ENCODE assay signal across 1 cellular context in genomic region chr2:216156822-216157221, GRCh38.
TF ChIP-seq lines count a peak whose summit lies in the region.

No MANE protein-coding gene starts in this region.

TF ChIP-seq in GM23338, 12 proteins besides CTCF, POLR2A, EP300 and RAD21:
- TF ChIP-seq JUNB (IDR thresholded peaks at IDR 0.05; ENCODE audit: unreplicated experiment) (no peak), NANOG (IDR thresholded peaks at IDR 0.05; ENCODE audit: borderline replicate concordance) (no peak), CREB1 (CRISPR knock-in tag; IDR thresholded peaks at IDR 0.05; ENCODE audit: low read depth) (no peak), ZNF114 (CRISPR knock-in tag; IDR thresholded peaks at IDR 0.05) (no peak), STAT1 (IDR thresholded peaks at IDR 0.05; ENCODE audit: unreplicated experiment) (no peak), EZH2 (IDR thresholded peaks at IDR 0.05; ENCODE audit: low read depth, unreplicated experiment) (no peak), ETS1 (IDR thresholded peaks at IDR 0.05) (no peak), POLR2AphosphoS5 (IDR thresholded peaks at IDR 0.05; ENCODE audit: low read depth) (no peak), EZH2phosphoT487 (IDR thresholded peaks at IDR 0.05; ENCODE audit: unreplicated experiment) (no peak), ZNF331 (CRISPR knock-in tag; IDR thresholded peaks at IDR 0.05; ENCODE audit: low read depth) (no peak), REST (IDR thresholded peaks at IDR 0.05; ENCODE audit: unreplicated experiment) (no peak), ZNF462 (CRISPR knock-in tag; IDR thresholded peaks at IDR 0.05) (no peak)
